Comparison of ENCODE assay signal across 15 cellular contexts in the genomic region with DNA sequence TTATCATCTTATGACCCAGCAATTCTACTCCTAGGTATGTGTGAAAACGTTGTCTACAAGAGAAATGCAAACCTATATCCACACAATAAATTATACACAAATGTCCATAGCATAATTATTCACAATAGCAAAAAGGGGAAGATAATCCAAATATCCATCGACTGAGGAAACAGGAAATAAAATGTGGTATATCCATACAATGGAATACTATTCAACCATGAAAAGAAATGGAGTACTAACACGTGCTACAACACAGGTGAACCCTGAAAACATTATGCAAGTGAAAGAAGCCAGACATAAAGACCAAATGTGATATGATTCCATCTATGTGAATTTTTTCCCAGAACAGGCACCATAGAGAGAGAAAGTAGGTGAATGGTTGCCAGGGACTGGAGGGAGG.
"Had no signal": no experiment of that assay in that cellular context is flagged by ENCODE, and none has a peak within 500 bp of the region (broad histone marks: within the 10 kb centered on the region; RNA-seq: fewer than 3 reads in every experiment).

No MANE protein-coding gene starts in this region.

- H3K4me1 ChIP-seq: body of pancreas, esophagus squamous epithelium, stomach, uterus had no signal

- H3K4me1 Mint-ChIP-seq: activated naive CD4-positive, alpha-beta T cell treated with anti-CD3 and anti-CD28 coated beads, Interleukin-2, amount 10 ng/mL, durations not matched to agents 7 days and 5 days had no signal

- H3K36me3 Mint-ChIP-seq: activated naive CD4-positive, alpha-beta T cell treated with anti-CD3 and anti-CD28 coated beads, Interleukin-2, amount 10 ng/mL, durations not matched to agents 7 days and 5 days had no signal

- H3K9me3 Mint-ChIP-seq: activated naive CD4-positive, alpha-beta T cell treated with anti-CD3 and anti-CD28 coated beads, Interleukin-2, amount 10 ng/mL, durations not matched to agents 7 days and 5 days had no signal

- H3K9me3 ChIP-seq: esophagus squamous epithelium, gastrocnemius medialis, stomach, uterus had no signal

- H3K36me3 ChIP-seq: cardiac muscle cell, esophagus squamous epithelium, gastrocnemius medialis, left ventricle myocardium inferior, spleen, stomach, uterus had no signal

- H3K4me3 Mint-ChIP-seq: activated CD4-positive, alpha-beta T cell treated with anti-CD3 and anti-CD28 coated beads, Interleukin-2, amount 10 ng/mL, durations not matched to agents 7 days and 5 days; activated naive CD4-positive, alpha-beta T cell treated with anti-CD3 and anti-CD28 coated beads, Interleukin-2, amount 10 ng/mL, durations not matched to agents 7 days and 5 days; activated T-cell treated with anti-CD3 and anti-CD28 coated beads, Interleukin-2, amount 50 U/mL, for 4 hours; endodermal cell had no signal

- H3K27ac Mint-ChIP-seq: activated CD4-positive, alpha-beta T cell treated with anti-CD3 and anti-CD28 coated beads, Interleukin-2, amount 10 ng/mL, durations not matched to agents 7 days and 5 days; activated naive CD4-positive, alpha-beta T cell treated with anti-CD3 and anti-CD28 coated beads, Interleukin-2, amount 10 ng/mL, durations not matched to agents 7 days and 5 days; endodermal cell had no signal

- ATAC-seq: body of pancreas, gastrocnemius medialis had no signal

- H3K27ac ChIP-seq: body of pancreas, cardiac muscle cell, esophagus squamous epithelium, gastrocnemius medialis, left ventricle myocardium inferior, spleen, stomach, uterus had no signal

- DNase-seq: activated naive CD4-positive, alpha-beta T cell treated with anti-CD3 and anti-CD28 coated beads, Interleukin-2, amount 10 ng/mL, durations not matched to agents 7 days and 5 days; anterior cingulate cortex; body of pancreas; cortex of kidney; endodermal cell; esophagus squamous epithelium; gastrocnemius medialis; hippocampal formation; left ventricle myocardium inferior; spleen; stomach; uterus had no signal

- H3K27me3 ChIP-seq: cardiac muscle cell, gastrocnemius medialis, uterus had no signal

- H3K4me3 ChIP-seq: body of pancreas, cardiac muscle cell, esophagus squamous epithelium, gastrocnemius medialis, left ventricle myocardium inferior, spleen, stomach, uterus had no signal
